8 cellular contexts compared by ENCODE assay signal in genomic region chr16:8935989-8936388, GRCh38. TPM values are rescaled to one million over a fixed set of nuclear protein-coding genes. Genes with fewer than 3 reads are reported as not detected.
A peak's percentile ranks its signal among the peaks of the same experiment; 100 is the strongest.
DNase-seq lines count a peak whose midpoint lies in the region; ATAC-seq, FAIRE-seq and TF ChIP-seq lines count a peak whose summit lies in the region.

No MANE protein-coding gene starts in this region.

- peak overlapping the region; percentile 41 for H3K27ac Mint-ChIP-seq in astrocyte (ENCODE audit: unreplicated experiment)
- H3K27ac Mint-ChIP-seq in stimulated activated memory B cell treated with anti-CD40 and anti-IgM and Interleukin-4, amounts not matched to agents 10 μg/mL and 1 μg/mL and 100 μg/mL, for 72 hours = peak overlapping the region; percentile 67

- no peak overlapping the region for H3K4me3 ChIP-seq in astrocyte (ENCODE audit: insufficient read depth, low read depth, low read length)

- no peak overlapping the region for H3K4me3 Mint-ChIP-seq in activated T-cell treated with anti-CD3 and anti-CD28 coated beads, Interleukin-2, amount 50 U/mL, for 4 hours
- H3K4me3 Mint-ChIP-seq in astrocyte (ENCODE audit: unreplicated experiment) = no peak overlapping the region
- no peak overlapping the region for H3K4me3 Mint-ChIP-seq in stimulated activated memory B cell treated with anti-CD40 and anti-IgM and Interleukin-4, amounts not matched to agents 10 μg/mL and 1 μg/mL and 100 μg/mL, for 72 hours

- peak; percentile 16 to 23 for ATAC-seq in activated T-cell treated with anti-CD3 and anti-CD28 coated beads, Interleukin-2, amount 50 U/mL, for 4 hours
- ATAC-seq in HG02943 (IDR thresholded peaks at IDR 0.05; ENCODE audit: low read depth, unreplicated experiment) = peak; percentile 28
- ATAC-seq in stimulated activated memory B cell treated with anti-CD40 and anti-IgM and Interleukin-4, amounts not matched to agents 10 μg/mL and 1 μg/mL and 100 μg/mL, for 72 hours = peak; percentile 43

- no peak overlapping the region for H3K27ac ChIP-seq in astrocyte (ENCODE audit: low read depth, low read length)

- no peaks in the 10 kb centered on the region for H3K36me3 ChIP-seq in astrocyte (ENCODE audit: insufficient read depth, low read length)

- no peak overlapping the region for H2AFZ ChIP-seq in astrocyte (ENCODE audit: low read depth, low read length)

- no peak for TF ChIP-seq CTCF in astrocyte (IDR thresholded peaks at IDR 0.05; ENCODE audit: insufficient read depth, low read depth, low read length)

- no peaks in the 10 kb centered on the region for H3K9me3 ChIP-seq in astrocyte (ENCODE audit: insufficient read depth, low read depth, low read length)

- no peak for DNase-seq in activated T-cell treated with anti-CD3 and anti-CD28 coated beads, Interleukin-2, amount 50 U/mL, for 4 hours
- DNase-seq in activated T-cell treated with anti-CD3 and anti-CD28 coated beads for 4 hours (no peak), astrocyte (ENCODE audit: low read depth) (no peak), kidney tubule cell (ENCODE audit: low spot score) (no peak), NCI-H128 (lab: John Stamatoyannopoulos, UW; ENCODE audit: unreplicated experiment) (no peak)
- no peak for DNase-seq in activated CD8-positive, alpha-beta memory T cell treated with anti-CD3 and anti-CD28 coated beads, Interleukin-2, amount 50 U/mL, for 48 hours

- peaks cover 85% of the 10 kb centered on the region for H3K4me1 Mint-ChIP-seq in activated T-cell treated with anti-CD3 and anti-CD28 coated beads, Interleukin-2, amount 50 U/mL, for 4 hours (ENCODE audit: low read depth)
- H3K4me1 Mint-ChIP-seq in astrocyte (ENCODE audit: low read depth, unreplicated experiment) = peaks cover 19% of the 10 kb centered on the region
- peaks cover 84% of the 10 kb centered on the region for H3K4me1 Mint-ChIP-seq in stimulated activated memory B cell treated with anti-CD40 and anti-IgM and Interleukin-4, amounts not matched to agents 10 μg/mL and 1 μg/mL and 100 μg/mL, for 72 hours

- H3K79me2 ChIP-seq in astrocyte (ENCODE audit: insufficient read depth, low read length) = peaks cover 100% of the 10 kb centered on the region

- H4K20me1 ChIP-seq in astrocyte (ENCODE audit: insufficient read depth, low read length) = peaks cover 100% of the 10 kb centered on the region

- H3K9ac ChIP-seq in astrocyte (ENCODE audit: low read length) = no peak overlapping the region

- H3K27me3 ChIP-seq in astrocyte (ENCODE audit: insufficient read depth, low read length) = no peaks in the 10 kb centered on the region

- H3K36me3 Mint-ChIP-seq in activated T-cell treated with anti-CD3 and anti-CD28 coated beads, Interleukin-2, amount 50 U/mL, for 4 hours (ENCODE audit: insufficient read depth) = peaks cover 4% of the 10 kb centered on the region
- H3K36me3 Mint-ChIP-seq in astrocyte (ENCODE audit: low read depth, unreplicated experiment) = no peaks in the 10 kb centered on the region
- peaks cover 6% of the 10 kb centered on the region for H3K36me3 Mint-ChIP-seq in stimulated activated memory B cell treated with anti-CD40 and anti-IgM and Interleukin-4, amounts not matched to agents 10 μg/mL and 1 μg/mL and 100 μg/mL, for 72 hours

- no peak overlapping the region for H3K4me2 ChIP-seq in astrocyte (ENCODE audit: low read length)

- H3K9me3 Mint-ChIP-seq in activated T-cell treated with anti-CD3 and anti-CD28 coated beads, Interleukin-2, amount 50 U/mL, for 4 hours = no peaks in the 10 kb centered on the region
- H3K9me3 Mint-ChIP-seq in astrocyte (ENCODE audit: unreplicated experiment) = no peaks in the 10 kb centered on the region
- H3K9me3 Mint-ChIP-seq in stimulated activated memory B cell treated with anti-CD40 and anti-IgM and Interleukin-4, amounts not matched to agents 10 μg/mL and 1 μg/mL and 100 μg/mL, for 72 hours = no peaks in the 10 kb centered on the region

- no peaks in the 10 kb centered on the region for H3K27me3 Mint-ChIP-seq in activated T-cell treated with anti-CD3 and anti-CD28 coated beads, Interleukin-2, amount 50 U/mL, for 4 hours (ENCODE audit: low read depth)
- no peaks in the 10 kb centered on the region for H3K27me3 Mint-ChIP-seq in astrocyte (ENCODE audit: low read depth, unreplicated experiment)
- H3K27me3 Mint-ChIP-seq in stimulated activated memory B cell treated with anti-CD40 and anti-IgM and Interleukin-4, amounts not matched to agents 10 μg/mL and 1 μg/mL and 100 μg/mL, for 72 hours = no peaks in the 10 kb centered on the region

- no peaks in the 10 kb centered on the region for H3K4me1 ChIP-seq in astrocyte (ENCODE audit: insufficient read depth, low read length)

- no peak for FAIRE-seq in astrocyte (lab: Jason Lieb, UNC)

RNA-seq across cellular contexts. Expression of gene USP7, which starts 27.7 kb away (rescaled TPM):
- 100 to 1,000 TPM; 189 to 210 (median 196) TPM for total RNA-seq in activated T-cell treated with anti-CD3 and anti-CD28 coated beads, Interleukin-2, amount 50 U/mL, for 4 hours
- 93.6 and 96.9 TPM in 2 replicates for total RNA-seq in astrocyte

RNA-seq across cellular contexts. Expression of gene LITAFD, which starts 53.8 kb away (rescaled TPM):
- not detected for total RNA-seq in activated T-cell treated with anti-CD3 and anti-CD28 coated beads, Interleukin-2, amount 50 U/mL, for 4 hours
- not detected in 2 replicates for total RNA-seq in astrocyte
